Comparison of ENCODE assay signal across 27 cellular contexts in the genomic region with DNA sequence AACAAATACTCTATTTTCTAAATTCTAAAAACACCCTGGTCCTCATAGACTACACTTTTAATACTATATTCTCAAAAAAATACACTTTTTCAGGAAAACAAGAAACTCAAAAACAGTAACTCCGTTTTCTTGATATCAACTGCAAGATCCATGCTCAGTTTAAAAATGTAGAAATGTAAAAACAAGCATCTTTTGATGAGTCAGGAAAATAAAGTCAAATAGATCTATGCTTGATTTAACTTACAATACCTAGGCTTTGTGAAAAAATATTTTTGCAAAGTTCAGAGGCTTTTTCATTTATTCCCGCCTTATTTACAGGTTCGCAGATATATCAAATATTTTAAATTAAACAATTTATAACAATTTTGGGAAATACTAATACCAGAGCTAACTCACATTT.
"Had no signal": no experiment of that assay in that cellular context is flagged by ENCODE, and none has a peak within 500 bp of the region (broad histone marks: within the 10 kb centered on the region; RNA-seq: fewer than 3 reads in every experiment).

No MANE protein-coding gene starts in this region.

- H3K9me3 Mint-ChIP-seq: mesothelial cell of epicardium, naive B cell had no signal

- ATAC-seq: esophagus mucosa, gastrocnemius medialis, heart right ventricle, left cardiac atrium, left lung, left ventricle myocardium superior, lower lobe of right lung, mucosa of descending colon had no signal

- FAIRE-seq: colon, endometrium, keratinocyte had no signal

- H3K4me3 Mint-ChIP-seq: mesothelial cell of epicardium, naive B cell had no signal

- H3K9me3 ChIP-seq: esophagus squamous epithelium, gastrocnemius medialis, lower lobe of right lung, mucosa of descending colon had no signal

- H3K27ac Mint-ChIP-seq: mesothelial cell of epicardium had no signal

- H3K27ac ChIP-seq: coronary artery, dorsolateral prefrontal cortex, epithelial cell of prostate, esophagus squamous epithelium, gastrocnemius medialis, heart right ventricle, left lung, lower lobe of right lung had no signal

- DNase-seq: dermis blood vessel endothelial cell; dorsolateral prefrontal cortex; effector CD4-positive, alpha-beta T cell; effector memory CD4-positive, alpha-beta T cell; erythroblast; esophagus squamous epithelium; foreskin fibroblast; foreskin melanocyte; gastrocnemius medialis; glutamatergic neuron; head of caudate nucleus; heart right ventricle; hippocampal formation; left cardiac atrium; left lung; left ventricle myocardium superior; lower lobe of right lung; mesenchymal stem cell; mucosa of descending colon; naive B cell had no signal

- H3K4me1 Mint-ChIP-seq: mesothelial cell of epicardium had no signal

- H3K27me3 ChIP-seq: dorsolateral prefrontal cortex, esophagus squamous epithelium, gastrocnemius medialis, heart right ventricle, left lung had no signal

- H3K4me1 ChIP-seq: esophagus squamous epithelium, gastrocnemius medialis, left lung, lower lobe of right lung had no signal

- H3K4me3 ChIP-seq: coronary artery, dorsolateral prefrontal cortex, esophagus squamous epithelium, gastrocnemius medialis, heart right ventricle, left lung, lower lobe of right lung, mucosa of descending colon had no signal

- H3K27me3 Mint-ChIP-seq: naive B cell had no signal
